In genomic region chr13:48176781-48177180, GRCh38 we compare ENCODE assay signal across 25 cellular contexts. TPM values are rescaled to one million over a fixed set of nuclear protein-coding genes. Genes with fewer than 3 reads are reported as not detected.
DNase-seq lines count a peak whose midpoint lies in the region; ATAC-seq, FAIRE-seq and TF ChIP-seq lines count a peak whose summit lies in the region.
"Had no signal": no experiment of that assay in that cellular context is flagged by ENCODE, and none has a peak within 500 bp of the region (broad histone marks: within the 10 kb centered on the region; RNA-seq: fewer than 3 reads in every experiment).

No MANE protein-coding gene starts in this region.

- intact Hi-C loops in dendritic cell treated with granulocyte-macrophage colony-stimulating factor and Interleukin-4, amounts not matched to agents 40 ng/mL and 50 ng/mL, for 4 days (cut with micrococcal nuclease), result loop anchor here (5.0 kb wide), 1 partner anchor 34 kb away; no protein-coding TSS in a partner anchor

- CTCF ChIA-PET in T-cell (lab: Charles Lee), result no interaction called here

- H3K9me3 ChIP-seq in osteoblast (ENCODE audit: low read depth, low read length), result no peaks in the 10 kb centered on the region
- H3K9me3 ChIP-seq: A549, Caco-2 had no signal

- no peaks in the 10 kb centered on the region for H4K20me1 ChIP-seq in osteoblast (ENCODE audit: insufficient read depth, low read length)
- H4K20me1 ChIP-seq: BLaER1 treated with 17β-estradiol and CSF1 and Interleukin-3, amounts not matched to agents 10 nM and 100 nM had no signal

- peaks cover 55% of the 10 kb centered on the region for H3K4me1 Mint-ChIP-seq in dendritic cell treated with granulocyte-macrophage colony-stimulating factor and Interleukin-4, amounts not matched to agents 40 ng/mL and 50 ng/mL, for 4 days (ENCODE audit: low read depth)
- H3K4me1 Mint-ChIP-seq in T-cell, result peaks cover 5 to 13% (median 8%) of the 10 kb centered on the region in 3 donors

- no peak overlapping the region for H3K27ac ChIP-seq in osteoblast (ENCODE audit: low read depth, low read length)
- H3K27ac ChIP-seq: 22Rv1; A549; BLaER1 treated with 17β-estradiol and CSF1 and Interleukin-3, amounts not matched to agents 10 nM and 100 nM; C4-2B had no signal

- no peaks in the 10 kb centered on the region for H3K9me3 Mint-ChIP-seq in dendritic cell treated with granulocyte-macrophage colony-stimulating factor and Interleukin-4, amounts not matched to agents 40 ng/mL and 50 ng/mL, for 4 days
- H3K9me3 Mint-ChIP-seq in T-cell, result no peaks in the 10 kb centered on the region
- H3K9me3 Mint-ChIP-seq: CD4-positive, alpha-beta T cell; CD8-positive, alpha-beta T cell had no signal

- no peak overlapping the region for H2AFZ ChIP-seq in osteoblast (ENCODE audit: low read length)

- no peaks in the 10 kb centered on the region for H3K36me3 ChIP-seq in osteoblast (ENCODE audit: insufficient read depth, low read length)
- H3K36me3 ChIP-seq: BLaER1 treated with 17β-estradiol and CSF1 and Interleukin-3, amounts not matched to agents 10 nM and 100 nM had no signal

- no peak for ATAC-seq in T-cell (replicated peaks in 1 of 4)
- ATAC-seq: A549; CD8-positive, alpha-beta T cell had no signal

- H3K4me2 ChIP-seq in osteoblast (ENCODE audit: insufficient read depth, low read length), result no peak overlapping the region
- H3K4me2 ChIP-seq: A549; BLaER1 treated with 17β-estradiol and CSF1 and Interleukin-3, amounts not matched to agents 10 nM and 100 nM had no signal

- TF ChIP-seq CTCF in D721Med (IDR thresholded peaks at IDR 0.05; ENCODE audit: insufficient read depth, missing control alignments) (no peak), osteoblast (IDR thresholded peaks at IDR 0.05; ENCODE audit: extremely low read depth, low read depth, low read length) (no peak)

- H3K79me2 ChIP-seq in osteoblast (ENCODE audit: insufficient read depth, low read length), result no peaks in the 10 kb centered on the region

- H3K4me3 ChIP-seq in osteoblast (ENCODE audit: insufficient read depth, low read length), result no peak overlapping the region
- H3K4me3 ChIP-seq: A549; BLaER1 treated with 17β-estradiol and CSF1 and Interleukin-3, amounts not matched to agents 10 nM and 100 nM had no signal

- H3K4me1 ChIP-seq in osteoblast (ENCODE audit: insufficient read depth, low read length), result no peaks in the 10 kb centered on the region
- H3K4me1 ChIP-seq: A549, Caco-2 had no signal

- no peaks in the 10 kb centered on the region for H3K27me3 Mint-ChIP-seq in dendritic cell treated with granulocyte-macrophage colony-stimulating factor and Interleukin-4, amounts not matched to agents 40 ng/mL and 50 ng/mL, for 4 days
- H3K27me3 Mint-ChIP-seq in T-cell, result no peaks in the 10 kb centered on the region
- H3K27me3 Mint-ChIP-seq: B cell; CD4-positive, alpha-beta T cell had no signal

- FAIRE-seq in D721Med (lab: Jason Lieb, UNC) (no peak), frontal cortex (lab: Jason Lieb, UNC) (no peak)
- FAIRE-seq: A549, G401.6, GM12891, GM19239 had no signal

- no peak overlapping the region for H3K4me3 Mint-ChIP-seq in dendritic cell treated with granulocyte-macrophage colony-stimulating factor and Interleukin-4, amounts not matched to agents 40 ng/mL and 50 ng/mL, for 4 days
- H3K4me3 Mint-ChIP-seq in T-cell, result no peak overlapping the region
- H3K4me3 Mint-ChIP-seq: B cell; CD4-positive, alpha-beta T cell; CD8-positive, alpha-beta T cell had no signal

- peak overlapping the region; percentile 1 for H3K27ac Mint-ChIP-seq in dendritic cell treated with granulocyte-macrophage colony-stimulating factor and Interleukin-4, amounts not matched to agents 40 ng/mL and 50 ng/mL, for 4 days
- H3K27ac Mint-ChIP-seq in T-cell, result peak overlapping the region in 1 of 2 donors; percentile 23
- H3K27ac Mint-ChIP-seq: B cell; CD4-positive, alpha-beta T cell; CD8-positive, alpha-beta T cell had no signal

- H3K27me3 ChIP-seq in osteoblast (ENCODE audit: insufficient read depth, low read length), result peaks cover 9% of the 10 kb centered on the region
- H3K27me3 ChIP-seq: BLaER1 treated with 17β-estradiol and CSF1 and Interleukin-3, amounts not matched to agents 10 nM and 100 nM had no signal

- H3K36me3 Mint-ChIP-seq in dendritic cell treated with granulocyte-macrophage colony-stimulating factor and Interleukin-4, amounts not matched to agents 40 ng/mL and 50 ng/mL, for 4 days (ENCODE audit: low read depth), result no peaks in the 10 kb centered on the region
- peaks cover 2% of the 10 kb centered on the region for H3K36me3 Mint-ChIP-seq in T-cell
- H3K36me3 Mint-ChIP-seq: CD8-positive, alpha-beta T cell had no signal

- POLR2A ChIA-PET in T-cell (lab: Charles Lee), result no interaction called here

- DNase-seq in D721Med (ENCODE audit: insufficient read length, low spot score), result peak; percentile 61
- DNase-seq in NCI-H82 treated with DMSO at 0.1 percent for 48 hours (lab: John Stamatoyannopoulos, UW; ENCODE audit: unreplicated experiment), result peak; percentile 99
- peak; percentile 56 for DNase-seq in osteoblast (ENCODE audit: insufficient read length, low spot score, missing footprints)
- DNase-seq in T-cell, result no peak
- no peak for DNase-seq in NOMO-1 (lab: John Stamatoyannopoulos, UW; ENCODE audit: unreplicated experiment in 2 of 2)
- no peak for DNase-seq in frontal cortex (ENCODE audit: low spot score in 2 of 2)
- DNase-seq: AML-193; Caco-2; Calu3; CD4-positive, alpha-beta T cell; CD8-positive, alpha-beta T cell; DMS 273 treated with DMSO at 0.1 percent for 48 hours; DMS153; DMS53; DMS79; GF-D8 had no signal

RNA-seq across cellular contexts. Expression of gene ITM2B, which starts 56.2 kb away (rescaled TPM):
- total RNA-seq in osteoblast (168 and 176 TPM in 2 replicates), T-cell (100 to 1,000 TPM; 347 to 539 (median 452) TPM), frontal cortex (99.5 TPM)

Comparison
In these comparisons a context has a peak if more than half of its experiments do, and no peak if none do; other contexts are left out.
1. DNase-seq: peak in D721Med (single experiment), NCI-H82 treated with DMSO at 0.1 percent for 48 hours (single experiment) and osteoblast (single experiment); none in T-cell (0 of 34), NOMO-1 (0 of 2) and frontal cortex (0 of 2).